13 cellular contexts compared by ENCODE assay signal in the genomic region with DNA sequence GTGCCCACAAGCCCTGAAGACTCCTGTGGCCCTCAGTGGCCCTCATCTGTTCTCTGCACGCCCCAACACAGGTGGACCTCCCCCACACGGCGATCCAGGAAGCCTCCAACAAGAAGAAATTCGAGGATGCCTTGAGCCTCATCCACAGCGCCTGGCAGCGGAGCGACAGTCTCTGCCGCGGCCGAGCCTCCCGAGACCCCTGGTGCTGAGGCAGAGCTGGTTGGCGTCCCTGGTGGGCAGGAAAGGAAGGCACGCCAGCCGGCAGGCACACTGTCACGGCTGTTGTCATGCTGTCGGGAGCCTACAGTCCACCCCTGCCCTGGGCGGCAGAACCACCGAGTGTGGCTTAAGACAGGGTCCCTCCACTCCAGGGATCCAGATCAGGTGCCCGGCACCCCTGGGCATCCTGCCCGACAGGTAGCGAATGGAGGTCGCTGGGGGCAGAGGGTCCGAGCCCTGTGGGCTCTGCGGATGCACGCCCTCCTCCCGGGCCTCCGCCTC. TPM values are rescaled to one million over a fixed set of nuclear protein-coding genes. Genes with fewer than 3 reads are reported as not detected.
DNase-seq lines count a peak whose midpoint lies in the region; TF ChIP-seq lines count a peak whose summit lies in the region.
"Had no signal": no experiment of that assay in that cellular context is flagged by ENCODE, and none has a peak within 500 bp of the region (broad histone marks: within the 10 kb centered on the region; RNA-seq: fewer than 3 reads in every experiment).

No MANE protein-coding gene starts in this region.

- no peak for TF ChIP-seq CTCF in RWPE1 (conservative IDR thresholded peaks at IDR 0.05; ENCODE audit: low read depth)
- TF ChIP-seq CTCF in thyroid gland (IDR thresholded peaks at IDR 0.05): no peak

- H2BK120ac ChIP-seq in neuronal stem cell (ENCODE audit: low read depth, low read length): no peak overlapping the region

- H2BK12ac ChIP-seq in neuronal stem cell (ENCODE audit: low read length): no peak overlapping the region

- H3K4ac ChIP-seq in neuronal stem cell (ENCODE audit: low read length): no peak overlapping the region

- H4K8ac ChIP-seq in neuronal stem cell (ENCODE audit: low read depth, low read length): no peak overlapping the region

- H3K27ac ChIP-seq in RWPE1 (peak overlapping the region; percentile 84), neuronal stem cell (replicated peaks; ENCODE audit: low read length) (no peak overlapping the region), thyroid gland (peak overlapping the region in 2 of 3 donors; percentile 65 to 72)
- H3K27ac ChIP-seq: GM23248 had no signal

- no peak overlapping the region for H3K23ac ChIP-seq in neuronal stem cell (ENCODE audit: low read depth, low read length, poor library complexity)

- POLR2A ChIA-PET in RWPE1 (lab: Yijun Ruan, JAX; ENCODE audit: low non-redundant PET): no interaction called here

- intact Hi-C loops in thyroid gland (cut with DNase I): no loop called here

- DNase-seq in H7 (peak; percentile 68), RWPE1 (ENCODE audit: low spot score) (no peak), neuronal stem cell (ENCODE audit: low spot score) (no peak), thyroid gland (no peak), medulla oblongata (ENCODE audit: extremely low spot score) (no peak), kidney glomerular epithelial cell (lab: John Stamatoyannopoulos, UW) (no peak)
- DNase-seq: DMS53, GF-D8, GM23248, IMR-90 had no signal

- H2BK15ac ChIP-seq in neuronal stem cell (ENCODE audit: low read length): no peak overlapping the region

- no peak for TF ChIP-seq POLR2A in thyroid gland (IDR thresholded peaks at IDR 0.05)

- H3K9me3 ChIP-seq in neuronal stem cell (replicated peaks in 1 of 2; ENCODE audit: control insufficient read depth in 2 of 2, insufficient read depth in 1 of 2, low read depth in 1 of 2, low read length in 2 of 2): no peaks in the 10 kb centered on the region
- no peaks in the 10 kb centered on the region for H3K9me3 ChIP-seq in thyroid gland

- peaks cover 7% of the 10 kb centered on the region for H3K79me1 ChIP-seq in neuronal stem cell (ENCODE audit: low read depth, low read length)

- peak overlapping the region; percentile 24 for H2BK5ac ChIP-seq in neuronal stem cell (ENCODE audit: low read length)

- no peak overlapping the region for H4K91ac ChIP-seq in neuronal stem cell (ENCODE audit: low read depth, low read length, poor library complexity)

- no peak overlapping the region for H3K9ac ChIP-seq in neuronal stem cell (ENCODE audit: low read depth, low read length, poor library complexity)
- H3K9ac ChIP-seq: GM23248 had no signal

- no CpG with 5 or more reads among the region's 27 CpGs for WGBS in neuronal stem cell (ENCODE audit: extremely low coverage in 2 of 2, insufficient read length in 2 of 2, insufficient replicate concordance in 1 of 2), 2 donors
- 90 to 95% methylated on average over 2 to 22 of the region's 27 CpGs for WGBS in thyroid gland, 2 donors

- H3K18ac ChIP-seq in neuronal stem cell (ENCODE audit: low read length): no peak overlapping the region

- peaks cover 5% of the 10 kb centered on the region for H3K36me3 ChIP-seq in H7 (replicated peaks; ENCODE audit: control insufficient read depth, insufficient read depth, low read length)
- H3K36me3 ChIP-seq in neuronal stem cell (replicated peaks in 1 of 2; ENCODE audit: control insufficient read depth in 2 of 2, insufficient read depth in 2 of 2, low read length in 2 of 2): peaks cover 44 to 65% of the 10 kb centered on the region in 2 donors
- H3K36me3 ChIP-seq in thyroid gland: peaks cover 29 to 46% of the 10 kb centered on the region in 2 donors

- H3K14ac ChIP-seq in neuronal stem cell (ENCODE audit: low read length): peak overlapping the region; percentile 38

- H3K27me3 ChIP-seq in H7 (ENCODE audit: control insufficient read depth, insufficient read depth, low read length): no peaks in the 10 kb centered on the region
- H3K27me3 ChIP-seq in neuronal stem cell (ENCODE audit: control insufficient read depth in 3 of 3, insufficient read depth in 3 of 3, low read depth in 1 of 3, low read length in 3 of 3): no peaks in the 10 kb centered on the region
- H3K27me3 ChIP-seq in thyroid gland: no peaks in the 10 kb centered on the region

- H3K4me1 ChIP-seq in neuronal stem cell (ENCODE audit: control insufficient read depth in 2 of 2, insufficient read depth in 1 of 2, low read depth in 1 of 2, low read length in 2 of 2): peaks cover 2 to 5% of the 10 kb centered on the region in 2 donors
- peaks cover 28 to 62% of the 10 kb centered on the region in 2 donors for H3K4me1 ChIP-seq in thyroid gland

- H2AFZ ChIP-seq in neuronal stem cell (ENCODE audit: low read length): no peak overlapping the region
- H2AFZ ChIP-seq: GM23248 had no signal

- H3K4me2 ChIP-seq in neuronal stem cell (ENCODE audit: insufficient read depth, low read length, poor library complexity, severe bottlenecking): no peak overlapping the region

- CTCF ChIA-PET in RWPE1 (lab: Yijun Ruan, JAX): no interaction called here

- H2AK5ac ChIP-seq in neuronal stem cell (ENCODE audit: low read depth, low read length): no peak overlapping the region

- H3K4me3 ChIP-seq in H7 (ENCODE audit: insufficient read depth, low read depth, low read length): no peak overlapping the region
- H3K4me3 ChIP-seq in neuronal stem cell (ENCODE audit: low read length in 2 of 2): no peak overlapping the region
- no peak overlapping the region for H3K4me3 ChIP-seq in thyroid gland (replicated peaks in 1 of 3)
- H3K4me3 ChIP-seq: GM23248 had no signal

RNA-seq across cellular contexts. Expression of a gene that starts 2.3 kb away (rescaled TPM):
- 0.70 and 1.7 TPM in 2 replicates for total RNA-seq in H7 (2014; rRNA removed; shearing (Covaris generic))
- 0.33 TPM for polyA plus RNA-seq in neuronal stem cell (2013, experiment 1 of 2)
- 0.32 TPM for polyA plus RNA-seq in neuronal stem cell (2013, experiment 2 of 2)
- 1 to 10 TPM in 3 of 4 donors, under 1 TPM in 1; 0.98 to 2.6 (median 2.0) TPM for total RNA-seq in thyroid gland

RNA-seq across cellular contexts. Expression of a gene that starts 8.5 kb away (rescaled TPM):
- total RNA-seq in H7 (2014; rRNA removed; shearing (Covaris generic)): 1.00 and 2.2 TPM in 2 replicates
- not detected for polyA plus RNA-seq in neuronal stem cell (2013, experiment 1 of 2)
- not detected for polyA plus RNA-seq in neuronal stem cell (2013, experiment 2 of 2)
- not detected for total RNA-seq in thyroid gland
- total RNA-seq: A673, GM23248, IMR-90 had no signal
- polyA plus RNA-seq: BJ, CD14-positive monocyte, GM23248, IMR-90 had no signal

RNA-seq across cellular contexts. Expression of a gene that starts 24.8 kb away (rescaled TPM):
- 91.0 and 95.6 TPM in 2 replicates for total RNA-seq in H7 (2014; rRNA removed; shearing (Covaris generic))
- 11.5 TPM for polyA plus RNA-seq in neuronal stem cell (2013, experiment 1 of 2)
- polyA plus RNA-seq in neuronal stem cell (2013, experiment 2 of 2): 11.4 TPM
- 10 to 100 TPM; 11.4 to 28.0 (median 25.9) TPM for total RNA-seq in thyroid gland
- polyA plus RNA-seq: CD14-positive monocyte had no signal

RNA-seq across cellular contexts. Expression of a gene that starts 49.7 kb away (rescaled TPM):
- total RNA-seq in H7 (2014; rRNA removed; shearing (Covaris generic)): 79.0 and 79.6 TPM in 2 replicates
- polyA plus RNA-seq in neuronal stem cell (2013, experiment 1 of 2): 40.8 TPM
- 41.5 TPM for polyA plus RNA-seq in neuronal stem cell (2013, experiment 2 of 2)
- total RNA-seq in thyroid gland: 10 to 100 TPM; 38.3 to 48.4 (median 39.4) TPM
